ENCODE assay signal across 1 cellular context in the genomic region with DNA sequence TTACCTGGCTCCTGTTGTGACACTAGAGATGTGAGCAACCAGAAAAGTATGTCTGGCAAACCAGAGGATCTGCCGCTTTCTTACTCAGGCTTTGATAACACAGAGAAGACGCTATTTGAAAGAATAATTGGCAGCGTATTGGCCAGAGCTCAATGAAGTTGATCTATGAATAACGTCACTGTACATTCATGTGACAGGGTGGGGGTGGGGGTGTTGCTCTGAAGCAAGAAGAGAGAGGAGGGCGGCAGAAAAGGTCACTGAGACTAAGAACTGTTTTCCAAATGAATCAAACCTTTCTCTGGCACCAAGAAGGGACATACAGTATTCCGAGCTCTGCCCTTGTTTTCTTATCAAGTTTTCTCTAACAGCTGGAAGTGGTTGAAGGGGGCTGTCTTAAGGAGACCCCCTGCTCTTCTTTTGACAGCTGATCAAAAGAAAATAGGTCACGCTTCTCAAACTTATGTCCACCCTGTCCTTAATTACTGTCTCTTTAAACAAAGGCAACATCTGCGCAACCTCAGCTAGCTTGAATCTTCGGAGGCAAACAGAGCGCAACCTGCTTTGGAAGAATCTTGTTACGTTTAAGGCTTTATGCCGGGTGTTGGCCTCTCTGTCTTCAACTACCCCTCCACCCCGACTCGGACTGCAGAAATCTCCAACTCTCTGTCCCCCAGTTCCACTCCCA.
TF ChIP-seq lines count a peak whose summit lies in the region.

No MANE protein-coding gene starts in this region.

TF ChIP-seq in A549, 52 proteins besides CTCF, POLR2A, EP300 and RAD21 (continued from another document):
- TF ChIP-seq, protein P1, sequence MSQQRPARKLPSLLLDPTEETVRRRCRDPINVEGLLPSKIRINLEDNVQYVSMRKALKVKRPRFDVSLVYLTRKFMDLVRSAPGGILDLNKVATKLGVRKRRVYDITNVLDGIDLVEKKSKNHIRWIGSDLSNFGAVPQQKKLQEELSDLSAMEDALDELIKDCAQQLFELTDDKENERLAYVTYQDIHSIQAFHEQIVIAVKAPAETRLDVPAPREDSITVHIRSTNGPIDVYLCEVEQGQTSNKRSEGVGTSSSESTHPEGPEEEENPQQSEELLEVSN (IDR thresholded peaks at IDR 0.05; ENCODE audit: borderline replicate concordance, low read depth), result no peak
